1 cellular context compared by ENCODE assay signal in the genomic region with DNA sequence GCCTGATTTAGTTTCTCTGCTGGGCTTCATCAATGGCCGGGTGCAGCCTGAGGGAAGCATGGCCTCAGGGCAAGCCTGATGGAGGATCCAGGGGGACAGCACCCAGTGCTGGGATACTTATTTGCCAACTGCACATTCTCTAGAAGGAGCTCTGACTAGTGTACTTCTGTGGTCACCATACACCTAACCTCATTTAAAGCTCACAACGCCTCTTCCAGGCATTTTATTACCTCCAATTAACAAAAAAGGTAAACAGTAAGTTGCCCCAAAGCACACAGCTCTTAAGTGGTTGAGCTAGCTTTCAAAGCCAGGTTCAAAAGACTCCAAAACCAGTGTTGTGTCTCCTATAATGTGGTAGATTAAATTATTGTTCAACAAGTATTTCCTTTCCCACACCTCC.
TF ChIP-seq lines count a peak whose summit lies in the region.

No MANE protein-coding gene starts in this region.

TF ChIP-seq in IMR-90, 13 proteins besides CTCF, POLR2A, EP300 and RAD21:
- no peak for TF ChIP-seq SMC3 (IDR thresholded peaks at IDR 0.05; ENCODE audit: low read depth, low read length)
- TF ChIP-seq CHD1 (IDR thresholded peaks at IDR 0.05; ENCODE audit: low read depth, low read length) = no peak
